In the genomic region with DNA sequence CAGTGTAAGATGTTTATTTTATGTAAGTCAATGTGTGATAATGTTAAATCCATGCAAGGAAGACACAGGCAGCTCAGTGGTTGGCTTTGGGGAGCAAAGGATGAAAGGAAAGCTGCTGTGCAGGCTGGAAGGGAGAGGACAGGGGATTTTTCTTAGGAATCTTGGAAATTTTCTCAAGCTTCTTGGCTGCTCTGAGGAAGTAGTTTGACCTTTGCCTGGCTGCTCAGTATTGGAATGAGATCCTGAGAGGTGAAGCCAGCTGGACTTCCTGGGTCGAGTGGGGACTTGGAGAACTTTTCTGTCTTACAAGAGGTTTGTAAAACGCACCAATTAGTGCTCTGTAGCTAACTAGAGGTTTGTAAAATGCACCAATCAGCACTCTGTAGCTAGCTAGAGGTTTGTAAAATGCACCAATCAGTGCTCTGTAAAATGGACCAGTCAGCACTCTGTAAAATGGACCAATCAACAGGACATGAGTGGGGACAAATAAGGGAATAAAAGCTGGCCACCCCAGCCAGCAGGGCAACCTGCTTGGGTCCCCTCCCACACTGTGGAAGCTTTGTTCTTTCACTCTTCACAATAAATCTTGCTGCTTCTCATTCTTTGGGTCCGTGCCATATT, we compare ENCODE assay signal across 7 cellular contexts.
DNase-seq lines count a peak whose midpoint lies in the region; ATAC-seq, FAIRE-seq and TF ChIP-seq lines count a peak whose summit lies in the region.
"Not testable (repeated sequence)": the region's sequence is repeated elsewhere in the genome, so short reads cannot be mapped to it uniquely, and the experiment has no call there.

No MANE protein-coding gene starts in this region.

- POLR2A ChIA-PET in Panc1 (lab: Charles Lee), result not testable (repeated sequence)

- not testable (repeated sequence) for H3K9me3 ChIP-seq in Panc1 (ENCODE audit: control insufficient read depth, insufficient read depth, low read depth, low read length); mesenchymal stem cell (ENCODE audit: control insufficient read depth, low read length); osteoblast (ENCODE audit: low read depth, low read length); small intestine (ENCODE audit: control insufficient read depth, low read depth)

- TF ChIP-seq CTCF in HFFc6 (IDR thresholded peaks at IDR 0.05); Panc1 (IDR thresholded peaks at IDR 0.05); fibroblast of villous mesenchyme (IDR thresholded peaks at IDR 0.05; ENCODE audit: insufficient read depth, low read depth, low read length); osteoblast (IDR thresholded peaks at IDR 0.05; ENCODE audit: extremely low read depth, low read depth, low read length): not testable (repeated sequence)

- peak overlapping the region; percentile 13 to 93 for H2BK12ac ChIP-seq in mesenchymal stem cell (ENCODE audit: low read length in 2 of 2)

- H3K4me2 ChIP-seq in mesenchymal stem cell (ENCODE audit: low read length, poor library complexity, severe bottlenecking); osteoblast (ENCODE audit: insufficient read depth, low read length): not testable (repeated sequence)

- peak overlapping the region; percentile 25; the same call in 1 of the 2 replicates for H3K27ac ChIP-seq in Panc1 (ENCODE audit: low read length)
- peak overlapping the region; percentile 40 for H3K27ac ChIP-seq in mesenchymal stem cell (ENCODE audit: low read length, poor library complexity, severe bottlenecking)
- H3K27ac ChIP-seq in osteoblast (ENCODE audit: low read depth, low read length); small intestine (ENCODE audit: low read depth in 1 of 2, low read length in 1 of 2): not testable (repeated sequence)

- H3K79me2 ChIP-seq in osteoblast (ENCODE audit: insufficient read depth, low read length), result not testable (repeated sequence)

- peak overlapping the region; percentile 39 for H4K91ac ChIP-seq in mesenchymal stem cell (ENCODE audit: low read length)

- not testable (repeated sequence) for H2BK5ac ChIP-seq in mesenchymal stem cell (ENCODE audit: low read depth, low read length, poor library complexity, severe bottlenecking)

- not testable (repeated sequence) for H4K20me1 ChIP-seq in osteoblast (ENCODE audit: insufficient read depth, low read length)

- H3K4ac ChIP-seq in mesenchymal stem cell (ENCODE audit: low read depth in 1 of 2, low read length in 2 of 2), result not testable (repeated sequence)

- peaks cover 54% of the 10 kb centered on the region for H3K4me1 Mint-ChIP-seq in HFFc6 (ENCODE audit: low read depth)

- not testable (repeated sequence) for FAIRE-seq in small intestine (lab: Jason Lieb, UNC)

- H3K14ac ChIP-seq in mesenchymal stem cell (ENCODE audit: low read length in 2 of 2), result not testable (repeated sequence)

- H3K23ac ChIP-seq in mesenchymal stem cell (ENCODE audit: low read length in 2 of 2), result not testable (repeated sequence)

- H2BK15ac ChIP-seq in mesenchymal stem cell (ENCODE audit: low read depth, poor library complexity, severe bottlenecking), result peak overlapping the region; percentile 26

- intact Hi-C loops in Panc1 (cut with micrococcal nuclease; ENCODE audit: unreplicated experiment), result not testable (repeated sequence)

- WGBS in mesenchymal stem cell, result 72% methylated on average over 3 of the region's 3 CpGs
- 37 to 51% (median 41%) methylated on average over 3 of the region's 3 CpGs for WGBS in small intestine, 3 donors

- DNase-seq in Caki2 (ENCODE audit: low read depth), result peak; percentile 44
- not testable (repeated sequence) for DNase-seq in HFFc6; Panc1 (ENCODE audit: low read depth, low spot score); osteoblast (ENCODE audit: insufficient read length, low spot score, missing footprints)
- DNase-seq in fibroblast of villous mesenchyme (ENCODE audit: low read depth), result peak; percentile 61
- DNase-seq in mesenchymal stem cell, result peak; percentile 44
- DNase-seq in small intestine, result peak; percentile 70

- H3K18ac ChIP-seq in mesenchymal stem cell (ENCODE audit: low read depth in 1 of 2, low read length in 2 of 2), result peak overlapping the region in 1 of 2 experiments; percentile 79

- H2AFZ ChIP-seq in mesenchymal stem cell (ENCODE audit: low read depth, low read length), result not testable (repeated sequence)
- peak overlapping the region; percentile 41 for H2AFZ ChIP-seq in osteoblast (ENCODE audit: low read length)

- H2BK120ac ChIP-seq in mesenchymal stem cell (ENCODE audit: low read depth, low read length), result not testable (repeated sequence)

- not testable (repeated sequence) for H3K27me3 Mint-ChIP-seq in HFFc6 (ENCODE audit: insufficient read depth)

- not testable (repeated sequence) for BruUV-seq in Panc1 (replicated peaks; lab: Mats Ljungman, UMichigan)

- H3K4me3 Mint-ChIP-seq in HFFc6, result not testable (repeated sequence)

- H3K36me3 ChIP-seq in Panc1 (ENCODE audit: control insufficient read depth, insufficient read depth, low read length); mesenchymal stem cell (ENCODE audit: control insufficient read depth in 1 of 2, insufficient read depth in 2 of 2, low read depth in 1 of 2, low read length in 2 of 2); osteoblast (ENCODE audit: insufficient read depth, low read length); small intestine (ENCODE audit: control insufficient read depth in 2 of 2, insufficient read depth in 2 of 2, low read length in 2 of 2): not testable (repeated sequence)

- not testable (repeated sequence) for H3K4me3 ChIP-seq in Panc1 (ENCODE audit: low read depth in 2 of 2, low read length in 2 of 2); fibroblast of villous mesenchyme (ENCODE audit: low read depth, low read length); mesenchymal stem cell (ENCODE audit: insufficient read depth in 1 of 2, low read depth in 1 of 2, low read length in 2 of 2); osteoblast (ENCODE audit: insufficient read depth, low read length); small intestine (ENCODE audit: low read depth in 1 of 2, low read length in 2 of 2)

- H3K4me1 ChIP-seq in Panc1 (ENCODE audit: control insufficient read depth, insufficient read depth, low read length) (peaks cover 24% of the 10 kb centered on the region), osteoblast (ENCODE audit: insufficient read depth, low read length) (peaks cover 23% of the 10 kb centered on the region)
- H3K4me1 ChIP-seq in mesenchymal stem cell (ENCODE audit: control insufficient read depth, insufficient read depth, low read depth, low read length); small intestine (ENCODE audit: control insufficient read depth in 2 of 2, insufficient read depth in 1 of 2, low read depth in 1 of 2, low read length in 1 of 2): not testable (repeated sequence)

- not testable (repeated sequence) for H3K79me1 ChIP-seq in mesenchymal stem cell (replicated peaks; ENCODE audit: low read length, poor library complexity, severe bottlenecking)

- H3K36me3 Mint-ChIP-seq in HFFc6 (ENCODE audit: low read depth), result not testable (repeated sequence)

- not testable (repeated sequence) for ATAC-seq in Panc1

- peak overlapping the region; percentile 31 for H2AK5ac ChIP-seq in mesenchymal stem cell (ENCODE audit: low read length, severe bottlenecking)

- H4K8ac ChIP-seq in mesenchymal stem cell (ENCODE audit: low read length), result peak overlapping the region; percentile 60

- peak overlapping the region; percentile 87 for H3K27ac Mint-ChIP-seq in HFFc6

- H3K9me3 Mint-ChIP-seq in HFFc6, result not testable (repeated sequence)

- not testable (repeated sequence) for H3K9ac ChIP-seq in mesenchymal stem cell (ENCODE audit: low read length)

- not testable (repeated sequence) for H3K27me3 ChIP-seq in Panc1 (ENCODE audit: control insufficient read depth, insufficient read depth, low read length); mesenchymal stem cell (ENCODE audit: control insufficient read depth in 1 of 2, insufficient read depth in 1 of 2, low read length in 2 of 2); osteoblast (ENCODE audit: insufficient read depth, low read length); small intestine (ENCODE audit: control insufficient read depth in 2 of 2, insufficient read depth in 2 of 2, low read length in 2 of 2)

- in situ Hi-C loops in Caki2 (cut with HindIII; ENCODE audit: low pct_unique_long_range_greater_than_20kb, low sequenced_read_pairs); Panc1 (cut with HindIII; ENCODE audit: low pct_unique_long_range_greater_than_20kb, low sequenced_read_pairs): not testable (repeated sequence)

- CTCF ChIA-PET in Panc1 (lab: Charles Lee), result interaction anchor here (1.2 kb wide), 1 partner anchor 77 kb away, joined by 3 read pairs; no protein-coding TSS in a partner anchor
